In genomic region chr14:67396381-67396965, GRCh38 we compare ENCODE assay signal across 22 cellular contexts. TPM values are rescaled to one million over a fixed set of nuclear protein-coding genes. Genes with fewer than 3 reads are reported as not detected.
A peak's percentile ranks its signal among the peaks of the same experiment; 100 is the strongest.
DNase-seq lines count a peak whose midpoint lies in the region; ATAC-seq and TF ChIP-seq lines count a peak whose summit lies in the region.
"Had no signal": no experiment of that assay in that cellular context is flagged by ENCODE, and none has a peak within 500 bp of the region (broad histone marks: within the 10 kb centered on the region; RNA-seq: fewer than 3 reads in every experiment).

No MANE protein-coding gene starts in this region.

- peaks cover 10% of the 10 kb centered on the region for H3K27me3 Mint-ChIP-seq in activated CD8-positive, alpha-beta T cell treated with anti-CD3 and anti-CD28 coated beads, Interleukin-2, amount 10 ng/mL, durations not matched to agents 7 days and 5 days (ENCODE audit: low read depth)
- H3K27me3 Mint-ChIP-seq: stimulated activated naive CD8-positive, alpha-beta T cell treated with anti-CD3 and anti-CD28 coated beads, Interleukin-15, amount 100 ng/mL, for 72 hours had no signal

- no peak overlapping the region for H3K4me3 Mint-ChIP-seq in activated CD8-positive, alpha-beta T cell treated with anti-CD3 and anti-CD28 coated beads, Interleukin-2, amount 10 ng/mL, durations not matched to agents 7 days and 5 days
- H3K4me3 Mint-ChIP-seq: stimulated activated naive CD8-positive, alpha-beta T cell treated with anti-CD3 and anti-CD28 coated beads, Interleukin-15, amount 100 ng/mL, for 72 hours; type B pancreatic cell had no signal

- no peaks in the 10 kb centered on the region for H3K27me3 ChIP-seq in A673 (replicated peaks; ENCODE audit: insufficient read depth, low read depth, low read length, poor library complexity)

- H3K4me1 Mint-ChIP-seq in activated CD8-positive, alpha-beta T cell treated with anti-CD3 and anti-CD28 coated beads, Interleukin-2, amount 10 ng/mL, durations not matched to agents 7 days and 5 days (ENCODE audit: low read depth): peaks cover under 1% of the 10 kb centered on the region
- H3K4me1 Mint-ChIP-seq: stimulated activated naive CD8-positive, alpha-beta T cell treated with anti-CD3 and anti-CD28 coated beads, Interleukin-15, amount 100 ng/mL, for 72 hours had no signal

- no peak for ATAC-seq in GM19455 (IDR thresholded peaks at IDR 0.05; ENCODE audit: unreplicated experiment)
- no peak for ATAC-seq in activated CD8-positive, alpha-beta T cell treated with anti-CD3 and anti-CD28 coated beads, Interleukin-2, amount 10 ng/mL, durations not matched to agents 7 days and 5 days
- ATAC-seq: gastroesophageal sphincter; stimulated activated naive CD8-positive, alpha-beta T cell treated with anti-CD3 and anti-CD28 coated beads, Interleukin-15, amount 100 ng/mL, for 72 hours had no signal

- H3K27ac Mint-ChIP-seq in activated CD8-positive, alpha-beta T cell treated with anti-CD3 and anti-CD28 coated beads, Interleukin-2, amount 10 ng/mL, durations not matched to agents 7 days and 5 days: no peak overlapping the region
- H3K27ac Mint-ChIP-seq: stimulated activated naive CD8-positive, alpha-beta T cell treated with anti-CD3 and anti-CD28 coated beads, Interleukin-15, amount 100 ng/mL, for 72 hours; type B pancreatic cell had no signal

- POLR2A ChIA-PET in A673 (lab: Charles Lee; ENCODE audit: low non-redundant PET): interaction anchor here (0.5 kb wide), 1 partner anchor 35 kb away, joined by 6 read pairs; no protein-coding TSS in a partner anchor
- POLR2A ChIA-PET in activated CD8-positive, alpha-beta T cell treated with anti-CD3 and anti-CD28 coated beads, Interleukin-2, amount 10 ng/mL, durations not matched to agents 7 days and 5 days (lab: Charles Lee): no interaction called here

- H3K4me1 ChIP-seq in A673 (ENCODE audit: insufficient read depth, low read length, poor library complexity, severe bottlenecking): no peaks in the 10 kb centered on the region
- H3K4me1 ChIP-seq: gastroesophageal sphincter had no signal

- CTCF ChIA-PET in A673 (lab: Charles Lee): no interaction called here
- CTCF ChIA-PET in activated CD8-positive, alpha-beta T cell treated with anti-CD3 and anti-CD28 coated beads, Interleukin-2, amount 10 ng/mL, durations not matched to agents 7 days and 5 days (lab: Charles Lee): no interaction called here

- no peak overlapping the region for H3K27ac ChIP-seq in A673 (ENCODE audit: low read depth, low read length, poor library complexity, severe bottlenecking)
- H3K27ac ChIP-seq: gastroesophageal sphincter had no signal

- H3K9me3 ChIP-seq in A673 (ENCODE audit: low read depth, low read length, poor library complexity, severe bottlenecking): no peaks in the 10 kb centered on the region
- H3K9me3 ChIP-seq: gastroesophageal sphincter had no signal

- BruUV-seq in A673 (replicated peaks; lab: Mats Ljungman, UMichigan): no TSS peak

- intact Hi-C loops in A673 (cut with micrococcal nuclease; ENCODE audit: unreplicated experiment): no loop called here

- no peak overlapping the region for H3K4me3 ChIP-seq in A673 (ENCODE audit: low read depth, low read length, poor library complexity, severe bottlenecking)
- no peak overlapping the region for H3K4me3 ChIP-seq in fibroblast of villous mesenchyme (ENCODE audit: low read depth, low read length)
- H3K4me3 ChIP-seq: gastroesophageal sphincter had no signal

- H3K9me3 Mint-ChIP-seq in activated CD8-positive, alpha-beta T cell treated with anti-CD3 and anti-CD28 coated beads, Interleukin-2, amount 10 ng/mL, durations not matched to agents 7 days and 5 days (ENCODE audit: insufficient read depth): no peaks in the 10 kb centered on the region
- H3K9me3 Mint-ChIP-seq: stimulated activated naive CD8-positive, alpha-beta T cell treated with anti-CD3 and anti-CD28 coated beads, Interleukin-15, amount 100 ng/mL, for 72 hours; type B pancreatic cell had no signal

- H3K36me3 ChIP-seq in A673 (ENCODE audit: insufficient read depth, low read length, poor library complexity, severe bottlenecking): no peaks in the 10 kb centered on the region
- H3K36me3 ChIP-seq: gastroesophageal sphincter had no signal

- DNase-seq in A673 (ENCODE audit: low spot score) (peak; percentile 21), GM04503 (ENCODE audit: low read depth) (peak; percentile 36), amniotic epithelial cell (ENCODE audit: low read depth) (peak; percentile 82), fibroblast of villous mesenchyme (ENCODE audit: low read depth) (peak; percentile 59), globus pallidus (ENCODE audit: low spot score) (no peak)
- no peak for DNase-seq in stimulated activated naive CD4-positive, alpha-beta T cell treated with Interleukin-2 at 50 U/mL for 16 hours (lab: John Stamatoyannopoulos, UW)
- no peak for DNase-seq in activated CD8-positive, alpha-beta T cell treated with anti-CD3 and anti-CD28 coated beads, Interleukin-2, amount 10 ng/mL, durations not matched to agents 7 days and 5 days
- DNase-seq: activated CD4-positive, alpha-beta T cell treated with anti-CD3 and anti-CD28 coated beads for 48 hours; activated CD8-positive, alpha-beta memory T cell treated with anti-CD3 and anti-CD28 coated beads, Interleukin-2, amount 50 U/mL, for 4 hours; activated gamma-delta T cell treated with Interleukin-2 at 50 U/mL for 16 hours; amygdala; MM.1S; NCI-H1694 treated with DMSO at 0.1 percent for 48 hours; NCI-H446; occipital lobe; RPMI8226; stimulated activated CD4-positive, alpha-beta T cell treated with anti-CD3 and anti-CD28 coated beads, Interleukin-1b, Interleukin-23, amount 100 ng/mL, for 48 hours; stimulated activated naive CD8-positive, alpha-beta T cell treated with anti-CD3 and anti-CD28 coated beads, Interleukin-15, amount 100 ng/mL, for 72 hours had no signal

- H3K36me3 Mint-ChIP-seq in activated CD8-positive, alpha-beta T cell treated with anti-CD3 and anti-CD28 coated beads, Interleukin-2, amount 10 ng/mL, durations not matched to agents 7 days and 5 days (ENCODE audit: low read depth): no peaks in the 10 kb centered on the region
- H3K36me3 Mint-ChIP-seq: type B pancreatic cell had no signal

- TF ChIP-seq CTCF in A673 (conservative IDR thresholded peaks at IDR 0.05; ENCODE audit: low read depth, low read length): no peak
- no peak for TF ChIP-seq CTCF in fibroblast of villous mesenchyme (IDR thresholded peaks at IDR 0.05; ENCODE audit: insufficient read depth, low read depth, low read length)

RNA-seq across cellular contexts. Expression of gene PLEK2, which starts 15.5 kb away (rescaled TPM):
- 3.7 and 6.8 TPM in 2 replicates for total RNA-seq in A673 (2021)
- 2.2 and 4.5 TPM in 2 replicates for total RNA-seq in fibroblast of villous mesenchyme
- total RNA-seq in activated CD8-positive, alpha-beta T cell treated with anti-CD3 and anti-CD28 coated beads, Interleukin-2, amount 10 ng/mL, durations not matched to agents 7 days and 5 days: not detected
- total RNA-seq: chondrocyte had no signal

RNA-seq across cellular contexts. Expression of gene EIF2S1, which starts 36.3 kb away (rescaled TPM):
- 236 and 302 TPM in 2 replicates for total RNA-seq in A673 (2021)
- total RNA-seq in fibroblast of villous mesenchyme: 176 and 221 TPM in 2 replicates
- 100 to 1,000 TPM; 136 to 150 TPM for total RNA-seq in activated CD8-positive, alpha-beta T cell treated with anti-CD3 and anti-CD28 coated beads, Interleukin-2, amount 10 ng/mL, durations not matched to agents 7 days and 5 days

RNA-seq across cellular contexts. Expression of gene ATP6V1D, which starts 36.9 kb away (rescaled TPM):
- 111 and 122 TPM in 2 replicates for total RNA-seq in A673 (2021)
- total RNA-seq in fibroblast of villous mesenchyme: 109 and 168 TPM in 2 replicates
- total RNA-seq in activated CD8-positive, alpha-beta T cell treated with anti-CD3 and anti-CD28 coated beads, Interleukin-2, amount 10 ng/mL, durations not matched to agents 7 days and 5 days: 10 to 100 TPM; 36.5 to 43.6 TPM

Comparison
In these comparisons a context has a peak if more than half of its experiments do, and no peak if none do; other contexts are left out.
1. DNase-seq: peak in A673 (single experiment), GM04503 (single experiment), amniotic epithelial cell (single experiment) and fibroblast of villous mesenchyme (single experiment); none in globus pallidus (single experiment), stimulated activated naive CD4-positive, alpha-beta T cell treated with Interleukin-2 at 50 U/mL for 16 hours (single experiment) and activated CD8-positive, alpha-beta T cell treated with anti-CD3 and anti-CD28 coated beads, Interleukin-2, amount 10 ng/mL, durations not matched to agents 7 days and 5 days (single experiment).